Comparison of ENCODE assay signal across 10 cellular contexts in genomic region chr5:68406344-68406743, GRCh38.
DNase-seq lines count a peak whose midpoint lies in the region; ATAC-seq and TF ChIP-seq lines count a peak whose summit lies in the region.
"Had no signal": no experiment of that assay in that cellular context is flagged by ENCODE, and none has a peak within 500 bp of the region (broad histone marks: within the 10 kb centered on the region; RNA-seq: fewer than 3 reads in every experiment).

No MANE protein-coding gene starts in this region.

- H3K4me3 ChIP-seq in right atrium auricular region, result no peak overlapping the region

- peaks cover 10% of the 10 kb centered on the region for H3K9me3 Mint-ChIP-seq in activated CD4-positive, alpha-beta T cell treated with anti-CD3 and anti-CD28 coated beads, Interleukin-2, amount 10 ng/mL, durations not matched to agents 7 days and 5 days
- H3K9me3 Mint-ChIP-seq in activated naive CD8-positive, alpha-beta T cell treated with anti-CD3 and anti-CD28 coated beads for 36 hours, result peaks cover 2% of the 10 kb centered on the region

- H3K4me1 ChIP-seq in right atrium auricular region, result no peaks in the 10 kb centered on the region

- no peaks in the 10 kb centered on the region for H3K9me3 ChIP-seq in right atrium auricular region

- H3K27ac Mint-ChIP-seq in activated CD4-positive, alpha-beta T cell treated with anti-CD3 and anti-CD28 coated beads, Interleukin-2, amount 10 ng/mL, durations not matched to agents 7 days and 5 days, result peak overlapping the region; percentile 91
- peak overlapping the region; percentile 89 for H3K27ac Mint-ChIP-seq in activated naive CD8-positive, alpha-beta T cell treated with anti-CD3 and anti-CD28 coated beads for 36 hours

- DNase-seq in activated CD4-positive, alpha-beta T cell treated with anti-CD3 and anti-CD28 coated beads, Interleukin-2, amount 10 ng/mL, durations not matched to agents 7 days and 5 days, result no peak
- DNase-seq in activated CD4-positive, alpha-beta T cell treated with anti-CD3 and anti-CD28 coated beads, Interleukin-2, amount 50 U/mL, for 48 hours, result no peak
- DNase-seq in activated naive CD8-positive, alpha-beta T cell treated with anti-CD3 and anti-CD28 coated beads for 36 hours, result peak; percentile 18
- DNase-seq in stimulated activated naive CD8-positive, alpha-beta T cell treated with anti-CD3 and anti-CD28 coated beads, Interleukin-15, Interleukin-2, amounts not matched to agents 100 U/mL and 50 U/mL, for 24 hours, result no peak
- DNase-seq in right atrium auricular region (ENCODE audit: low spot score), result no peak
- DNase-seq: NCI-H2081 had no signal

- peak overlapping the region; percentile 12 for H3K4me3 Mint-ChIP-seq in activated CD4-positive, alpha-beta T cell treated with anti-CD3 and anti-CD28 coated beads, Interleukin-2, amount 10 ng/mL, durations not matched to agents 7 days and 5 days
- peak overlapping the region; percentile 51 for H3K4me3 Mint-ChIP-seq in activated naive CD8-positive, alpha-beta T cell treated with anti-CD3 and anti-CD28 coated beads for 36 hours
- H3K4me3 Mint-ChIP-seq: dendritic cell treated with granulocyte-macrophage colony-stimulating factor and Interleukin-4, amounts not matched to agents 40 ng/mL and 50 ng/mL, for 4 days had no signal

- H3K4me1 Mint-ChIP-seq in activated CD4-positive, alpha-beta T cell treated with anti-CD3 and anti-CD28 coated beads, Interleukin-2, amount 10 ng/mL, durations not matched to agents 7 days and 5 days, result peaks cover 29% of the 10 kb centered on the region
- H3K4me1 Mint-ChIP-seq in activated naive CD8-positive, alpha-beta T cell treated with anti-CD3 and anti-CD28 coated beads for 36 hours, result peaks cover 28% of the 10 kb centered on the region

- no peak for TF ChIP-seq CTCF in right atrium auricular region (IDR thresholded peaks at IDR 0.05)

- CTCF ChIA-PET in activated CD4-positive, alpha-beta T cell treated with anti-CD3 and anti-CD28 coated beads, Interleukin-2, amount 10 ng/mL, durations not matched to agents 7 days and 5 days (lab: Charles Lee), result interaction anchor here (0.7 to 1.0 kb wide), 2 partner anchors 23 to 118 kb away, joined by 3 read pairs; no protein-coding TSS in a partner anchor

- POLR2A ChIA-PET in activated CD4-positive, alpha-beta T cell treated with anti-CD3 and anti-CD28 coated beads, Interleukin-2, amount 10 ng/mL, durations not matched to agents 7 days and 5 days (lab: Charles Lee), result no interaction called here

- H3K27ac ChIP-seq in right atrium auricular region, result no peak overlapping the region

- no peaks in the 10 kb centered on the region for H3K27me3 Mint-ChIP-seq in activated CD4-positive, alpha-beta T cell treated with anti-CD3 and anti-CD28 coated beads, Interleukin-2, amount 10 ng/mL, durations not matched to agents 7 days and 5 days
- H3K27me3 Mint-ChIP-seq in activated naive CD8-positive, alpha-beta T cell treated with anti-CD3 and anti-CD28 coated beads for 36 hours, result no peaks in the 10 kb centered on the region
- H3K27me3 Mint-ChIP-seq: dendritic cell treated with granulocyte-macrophage colony-stimulating factor and Interleukin-4, amounts not matched to agents 40 ng/mL and 50 ng/mL, for 4 days had no signal

- ATAC-seq in HG03045 (IDR thresholded peaks at IDR 0.05; ENCODE audit: unreplicated experiment) (peak; percentile 18), SK-N-SH treated with all-trans-retinoic acid at 6 μM for 48 hours (no peak), HG03039 (IDR thresholded peaks at IDR 0.05; ENCODE audit: unreplicated experiment) (no peak)
- peak; percentile 55 for ATAC-seq in stimulated activated naive CD8-positive, alpha-beta T cell treated with anti-CD3 and anti-CD28 coated beads, Interleukin-15, Interleukin-2, amounts not matched to agents 100 U/mL and 50 U/mL, for 24 hours

- no peaks in the 10 kb centered on the region for H3K36me3 ChIP-seq in right atrium auricular region

- peaks cover 3% of the 10 kb centered on the region for H3K36me3 Mint-ChIP-seq in activated CD4-positive, alpha-beta T cell treated with anti-CD3 and anti-CD28 coated beads, Interleukin-2, amount 10 ng/mL, durations not matched to agents 7 days and 5 days (ENCODE audit: low read depth)
- no peaks in the 10 kb centered on the region for H3K36me3 Mint-ChIP-seq in activated naive CD8-positive, alpha-beta T cell treated with anti-CD3 and anti-CD28 coated beads for 36 hours

- H3K27me3 ChIP-seq in right atrium auricular region, result no peaks in the 10 kb centered on the region

TF ChIP-seq in SK-N-SH treated with all-trans-retinoic acid at 6 μM for 48 hours, 23 proteins besides CTCF, POLR2A, EP300 and RAD21:
- TF ChIP-seq CSDC2 (CRISPR knock-in tag; IDR thresholded peaks at IDR 0.05) (no peak), ZNF8 (CRISPR knock-in tag; IDR thresholded peaks at IDR 0.05) (no peak), ZNF70 (CRISPR knock-in tag; IDR thresholded peaks at IDR 0.05) (no peak), BACH2 (CRISPR knock-in tag; IDR thresholded peaks at IDR 0.05; ENCODE audit: borderline replicate concordance) (no peak), ESRRG (CRISPR knock-in tag; IDR thresholded peaks at IDR 0.05) (no peak)

Comparison
In these comparisons a context has a peak if more than half of its experiments do, and no peak if none do; other contexts are left out.
1. ATAC-seq: peak in HG03045 (single experiment) and stimulated activated naive CD8-positive, alpha-beta T cell treated with anti-CD3 and anti-CD28 coated beads, Interleukin-15, Interleukin-2, amounts not matched to agents 100 U/mL and 50 U/mL, for 24 hours (single experiment); none in SK-N-SH treated with all-trans-retinoic acid at 6 μM for 48 hours (single experiment) and HG03039 (single experiment).